14 cellular contexts compared by ENCODE assay signal in the genomic region with DNA sequence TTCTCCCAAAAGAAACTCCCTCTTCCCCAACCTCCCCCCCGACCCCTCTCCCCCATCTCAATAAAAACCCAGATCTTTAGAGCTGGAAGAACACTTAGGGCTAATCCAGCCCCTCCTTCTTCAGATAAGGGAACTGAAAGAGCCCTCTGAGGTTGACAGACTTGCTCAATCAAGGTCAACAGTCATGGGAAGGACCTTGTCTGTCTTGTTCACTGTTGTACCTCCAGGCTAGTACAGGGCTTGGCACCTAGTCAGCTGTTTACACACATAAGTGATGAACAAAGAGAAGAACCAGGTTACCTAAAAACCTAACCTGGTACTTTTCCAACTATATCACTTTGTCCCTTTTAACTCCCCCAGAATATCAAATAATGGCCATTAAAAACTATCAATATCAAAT. TPM values are rescaled to one million over a fixed set of nuclear protein-coding genes. Genes with fewer than 3 reads are reported as not detected.
A peak's percentile ranks its signal among the peaks of the same experiment; 100 is the strongest.
DNase-seq lines count a peak whose midpoint lies in the region; ATAC-seq and TF ChIP-seq lines count a peak whose summit lies in the region.
"Had no signal": no experiment of that assay in that cellular context is flagged by ENCODE, and none has a peak within 500 bp of the region (broad histone marks: within the 10 kb centered on the region; RNA-seq: fewer than 3 reads in every experiment).

No MANE protein-coding gene starts in this region.

- peaks cover 66% of the 10 kb centered on the region for H3K4me1 Mint-ChIP-seq in activated naive CD4-positive, alpha-beta T cell treated with anti-CD3 and anti-CD28 coated beads, Interleukin-2, amount 50 U/mL, for 24 hours
- H3K4me1 Mint-ChIP-seq in activated naive CD4-positive, alpha-beta T cell treated with anti-CD3 and anti-CD28 coated beads, Interleukin-2, amount 10 ng/mL, durations not matched to agents 7 days and 5 days = peaks cover 57% of the 10 kb centered on the region
- peaks cover 57% of the 10 kb centered on the region for H3K4me1 Mint-ChIP-seq in activated T-helper 1 cell treated with anti-CD3 and anti-CD28 coated beads, Interleukin-12 subunit alpha, Interleukin-12 subunit beta, Interleukin-2, Interleukin-4 antibody, amounts not matched to agents 30 ng/mL and 10 ng/mL and 1 ng/mL, durations not matched to agents 14 hours and 24 hours and 36 hours (ENCODE audit: low read depth)
- H3K4me1 Mint-ChIP-seq in Caco-2 (ENCODE audit: low read depth, unreplicated experiment) = peaks cover 7% of the 10 kb centered on the region

- H3K4me3 Mint-ChIP-seq in activated naive CD4-positive, alpha-beta T cell treated with anti-CD3 and anti-CD28 coated beads, Interleukin-2, amount 50 U/mL, for 24 hours = peak overlapping the region; percentile 98
- H3K4me3 Mint-ChIP-seq in activated naive CD4-positive, alpha-beta T cell treated with anti-CD3 and anti-CD28 coated beads, Interleukin-2, amount 10 ng/mL, durations not matched to agents 7 days and 5 days = no peak overlapping the region
- peak overlapping the region; percentile 98 for H3K4me3 Mint-ChIP-seq in activated T-helper 1 cell treated with anti-CD3 and anti-CD28 coated beads, Interleukin-12 subunit alpha, Interleukin-12 subunit beta, Interleukin-2, Interleukin-4 antibody, amounts not matched to agents 30 ng/mL and 10 ng/mL and 1 ng/mL, durations not matched to agents 14 hours and 24 hours and 36 hours
- no peak overlapping the region for H3K4me3 Mint-ChIP-seq in Caco-2 (ENCODE audit: unreplicated experiment)

- no peaks in the 10 kb centered on the region for H4K20me1 ChIP-seq in SK-N-SH (ENCODE audit: insufficient read depth)

- H3K4me1 ChIP-seq in upper lobe of right lung (peaks cover 12% of the 10 kb centered on the region), SK-N-SH (ENCODE audit: control insufficient read depth in 1 of 2, insufficient read depth in 2 of 2, low read depth in 1 of 2, low read length in 1 of 2) (peaks cover 0 to 8% of the 10 kb centered on the region in 2 experiments; a peak in 1 of 4 replicates), Caco-2 (peaks cover 4% of the 10 kb centered on the region; the same call in 1 of the 2 replicates)

- no peaks in the 10 kb centered on the region for H3K9me3 ChIP-seq in upper lobe of right lung
- no peaks in the 10 kb centered on the region for H3K9me3 ChIP-seq in SK-N-SH
- H3K9me3 ChIP-seq in Caco-2 = no peaks in the 10 kb centered on the region
- H3K9me3 ChIP-seq: thyroid gland had no signal

- WGBS in SK-N-SH (ENCODE audit: low lambda C conversion rate) = 57% methylated on average over 1 of the region's 1 CpG

- H3K36me3 ChIP-seq in upper lobe of right lung (no peaks in the 10 kb centered on the region), SK-N-SH (replicated peaks in 1 of 2; ENCODE audit: control insufficient read depth in 1 of 2, insufficient read depth in 2 of 2, low read length in 1 of 2) (no peaks in the 10 kb centered on the region), Caco-2 (ENCODE audit: control insufficient read depth, insufficient read depth, low read length) (no peaks in the 10 kb centered on the region)
- H3K36me3 ChIP-seq: thyroid gland had no signal

- H3K4me3 ChIP-seq in upper lobe of right lung (peak overlapping the region; percentile 89), SK-N-SH (ENCODE audit: low read depth in 2 of 2, low read length in 1 of 2) (no peak overlapping the region), Caco-2 (ENCODE audit: low read depth, low read length) (no peak overlapping the region)
- H3K4me3 ChIP-seq: thyroid gland had no signal

- H3F3A ChIP-seq in SK-N-SH (replicated peaks; ENCODE audit: insufficient read depth) = peaks cover 4% of the 10 kb centered on the region

- peak overlapping the region; percentile 95 for H3K27ac Mint-ChIP-seq in activated naive CD4-positive, alpha-beta T cell treated with anti-CD3 and anti-CD28 coated beads, Interleukin-2, amount 50 U/mL, for 24 hours
- no peak overlapping the region for H3K27ac Mint-ChIP-seq in activated naive CD4-positive, alpha-beta T cell treated with anti-CD3 and anti-CD28 coated beads, Interleukin-2, amount 10 ng/mL, durations not matched to agents 7 days and 5 days
- H3K27ac Mint-ChIP-seq in activated T-helper 1 cell treated with anti-CD3 and anti-CD28 coated beads, Interleukin-12 subunit alpha, Interleukin-12 subunit beta, Interleukin-2, Interleukin-4 antibody, amounts not matched to agents 30 ng/mL and 10 ng/mL and 1 ng/mL, durations not matched to agents 14 hours and 24 hours and 36 hours = no peak overlapping the region
- H3K27ac Mint-ChIP-seq in Caco-2 (ENCODE audit: unreplicated experiment) = no peak overlapping the region

- no peak for DNase-seq in activated naive CD4-positive, alpha-beta T cell treated with anti-CD3 and anti-CD28 coated beads, Interleukin-2, amount 10 ng/mL, durations not matched to agents 7 days and 5 days
- DNase-seq in activated T-helper 1 cell treated with anti-CD3 and anti-CD28 coated beads, Interleukin-12 subunit alpha, Interleukin-12 subunit beta, Interleukin-2, Interleukin-4 antibody, amounts not matched to agents 30 ng/mL and 10 ng/mL and 1 ng/mL, durations not matched to agents 14 hours and 24 hours and 36 hours (ENCODE audit: low spot score) = no peak
- DNase-seq in upper lobe of right lung (no peak), SK-N-SH (no peak), Caco-2 (no peak)
- no peak for DNase-seq in stimulated activated naive CD4-positive, alpha-beta T cell treated with Interleukin-2 at 50 U/mL for 16 hours (lab: John Stamatoyannopoulos, UW)
- DNase-seq: cortex of kidney; NCI-H2029; Right ventricle myocardium superior; stimulated activated CD4-positive, alpha-beta T cell treated with anti-CD3 and anti-CD28 coated beads, Interleukin-1b, Interleukin-23, amount 100 ng/mL, for 48 hours; thyroid gland had no signal

- CTCF ChIA-PET in activated naive CD4-positive, alpha-beta T cell treated with anti-CD3 and anti-CD28 coated beads, Interleukin-2, amount 10 ng/mL, durations not matched to agents 7 days and 5 days (lab: Charles Lee) = interaction anchor here (2.7 kb wide), 1 partner anchor 11 kb away, joined by 9 read pairs; no protein-coding TSS in a partner anchor
- CTCF ChIA-PET in SK-N-SH (lab: Yijun Ruan, JAX) (interaction anchor here (1.4 kb wide), 1 partner anchor 248 kb away, joined by 4 read pairs; a partner anchor contains a TSS), Caco-2 (lab: Charles Lee) (no interaction called here)

- no peaks in the 10 kb centered on the region for H3K27me3 Mint-ChIP-seq in activated naive CD4-positive, alpha-beta T cell treated with anti-CD3 and anti-CD28 coated beads, Interleukin-2, amount 50 U/mL, for 24 hours
- no peaks in the 10 kb centered on the region for H3K27me3 Mint-ChIP-seq in activated naive CD4-positive, alpha-beta T cell treated with anti-CD3 and anti-CD28 coated beads, Interleukin-2, amount 10 ng/mL, durations not matched to agents 7 days and 5 days
- H3K27me3 Mint-ChIP-seq in activated T-helper 1 cell treated with anti-CD3 and anti-CD28 coated beads, Interleukin-12 subunit alpha, Interleukin-12 subunit beta, Interleukin-2, Interleukin-4 antibody, amounts not matched to agents 30 ng/mL and 10 ng/mL and 1 ng/mL, durations not matched to agents 14 hours and 24 hours and 36 hours (ENCODE audit: insufficient read depth) = no peaks in the 10 kb centered on the region
- no peaks in the 10 kb centered on the region for H3K27me3 Mint-ChIP-seq in Caco-2 (ENCODE audit: insufficient read depth, unreplicated experiment)

- H3K9ac ChIP-seq in SK-N-SH = no peak overlapping the region

- POLR2A ChIA-PET in SK-N-SH (lab: Yijun Ruan, JAX) (no interaction called here), Caco-2 (lab: Charles Lee) (no interaction called here)

- H2AFZ ChIP-seq in SK-N-SH (ENCODE audit: low read depth) = no peak overlapping the region

- no peak overlapping the region for H3K4me2 ChIP-seq in SK-N-SH

- no TSS peak for BruUV-seq in Caco-2 (replicated peaks; lab: Mats Ljungman, UMichigan)

- H3K9me3 Mint-ChIP-seq in activated naive CD4-positive, alpha-beta T cell treated with anti-CD3 and anti-CD28 coated beads, Interleukin-2, amount 50 U/mL, for 24 hours = peaks cover 4% of the 10 kb centered on the region
- no peaks in the 10 kb centered on the region for H3K9me3 Mint-ChIP-seq in activated naive CD4-positive, alpha-beta T cell treated with anti-CD3 and anti-CD28 coated beads, Interleukin-2, amount 10 ng/mL, durations not matched to agents 7 days and 5 days
- no peaks in the 10 kb centered on the region for H3K9me3 Mint-ChIP-seq in activated T-helper 1 cell treated with anti-CD3 and anti-CD28 coated beads, Interleukin-12 subunit alpha, Interleukin-12 subunit beta, Interleukin-2, Interleukin-4 antibody, amounts not matched to agents 30 ng/mL and 10 ng/mL and 1 ng/mL, durations not matched to agents 14 hours and 24 hours and 36 hours
- no peaks in the 10 kb centered on the region for H3K9me3 Mint-ChIP-seq in Caco-2 (ENCODE audit: unreplicated experiment)

- no peak for TF ChIP-seq EP300 in SK-N-SH (IDR thresholded peaks at IDR 0.05; ENCODE audit: borderline replicate concordance in 1 of 2, low read depth in 1 of 2, low read length in 1 of 2)

- intact Hi-C loops in activated T-helper 1 cell treated with anti-CD3 and anti-CD28 coated beads, Interleukin-12 subunit alpha, Interleukin-12 subunit beta, Interleukin-2, Interleukin-4 antibody, amounts not matched to agents 30 ng/mL and 10 ng/mL and 1 ng/mL, durations not matched to agents 14 hours and 24 hours and 36 hours (cut with micrococcal nuclease) = no loop called here
- intact Hi-C loops in upper lobe of right lung (cut with DNase I) = no loop called here
- intact Hi-C loops in Caco-2 (cut with micrococcal nuclease; ENCODE audit: unreplicated experiment) = no loop called here

- peak; percentile 23 for ATAC-seq in HG02798 (IDR thresholded peaks at IDR 0.05; ENCODE audit: poor library complexity, unreplicated experiment)
- peak; percentile 3 for ATAC-seq in upper lobe of right lung

- TF ChIP-seq RAD21 in SK-N-SH (IDR thresholded peaks at IDR 0.05; ENCODE audit: low read length) = no peak

- H3K9me2 ChIP-seq in SK-N-SH = no peaks in the 10 kb centered on the region

- no peaks in the 10 kb centered on the region for H3K27me3 ChIP-seq in upper lobe of right lung
- H3K27me3 ChIP-seq in SK-N-SH (ENCODE audit: insufficient read depth) = no peaks in the 10 kb centered on the region
- H3K27me3 ChIP-seq in Caco-2 (replicated peaks; ENCODE audit: control insufficient read depth, insufficient read depth, low read length) = no peaks in the 10 kb centered on the region
- H3K27me3 ChIP-seq: thyroid gland had no signal

- no peaks in the 10 kb centered on the region for H3K79me2 ChIP-seq in SK-N-SH (ENCODE audit: insufficient read depth)

- H3K27ac ChIP-seq in upper lobe of right lung (peak overlapping the region; percentile 82), SK-N-SH (ENCODE audit: low read depth in 2 of 2, low read length in 1 of 2) (no peak overlapping the region)
- H3K27ac ChIP-seq: C4-2B, thyroid gland had no signal

- TF ChIP-seq CTCF in upper lobe of right lung (IDR thresholded peaks at IDR 0.05) (no peak), SK-N-SH (IDR thresholded peaks at IDR 0.05) (no peak), Caco-2 (IDR thresholded peaks at IDR 0.05; ENCODE audit: insufficient read depth in 1 of 2, low read depth in 1 of 2, low read length in 1 of 2, severe bottlenecking in 1 of 2, unreplicated experiment in 1 of 2) (no peak)

- peaks cover 9% of the 10 kb centered on the region for H3K36me3 Mint-ChIP-seq in activated naive CD4-positive, alpha-beta T cell treated with anti-CD3 and anti-CD28 coated beads, Interleukin-2, amount 50 U/mL, for 24 hours
- H3K36me3 Mint-ChIP-seq in activated naive CD4-positive, alpha-beta T cell treated with anti-CD3 and anti-CD28 coated beads, Interleukin-2, amount 10 ng/mL, durations not matched to agents 7 days and 5 days = peaks cover 25% of the 10 kb centered on the region
- H3K36me3 Mint-ChIP-seq in activated T-helper 1 cell treated with anti-CD3 and anti-CD28 coated beads, Interleukin-12 subunit alpha, Interleukin-12 subunit beta, Interleukin-2, Interleukin-4 antibody, amounts not matched to agents 30 ng/mL and 10 ng/mL and 1 ng/mL, durations not matched to agents 14 hours and 24 hours and 36 hours (ENCODE audit: low read depth) = peaks cover 23% of the 10 kb centered on the region
- peaks cover 12% of the 10 kb centered on the region for H3K36me3 Mint-ChIP-seq in Caco-2 (ENCODE audit: insufficient read depth, unreplicated experiment)

RNA-seq across cellular contexts. Expression of a gene that starts 2.4 kb away (rescaled TPM):
- 23.8 and 26.1 TPM in 2 replicates for total RNA-seq in activated T-helper 1 cell treated with anti-CD3 and anti-CD28 coated beads, Interleukin-12 subunit alpha, Interleukin-12 subunit beta, Interleukin-2, Interleukin-4 antibody, amounts not matched to agents 30 ng/mL and 10 ng/mL and 1 ng/mL, durations not matched to agents 14 hours and 24 hours and 36 hours
- total RNA-seq in upper lobe of right lung (46.9 TPM), Caco-2 (2022) (6.9 and 7.6 TPM in 2 replicates)
- 0.54 and 0.78 TPM in 2 replicates for polyA plus RNA-seq in SK-N-SH (2012; rRNA removed)
- 0.47 and 0.51 TPM in 2 replicates for polyA plus RNA-seq in SK-N-SH (2012; cell fraction: cytosol; rRNA removed)
- polyA plus RNA-seq in SK-N-SH (2012; cell fraction: nucleus; rRNA removed) = 1.3 and 2.6 TPM in 2 replicates

Comparison
In these comparisons a context has a peak if more than half of its experiments do, and no peak if none do; other contexts are left out.
1. H3K4me3 Mint-ChIP-seq: peak in activated naive CD4-positive, alpha-beta T cell treated with anti-CD3 and anti-CD28 coated beads, Interleukin-2, amount 50 U/mL, for 24 hours (single experiment) and activated T-helper 1 cell treated with anti-CD3 and anti-CD28 coated beads, Interleukin-12 subunit alpha, Interleukin-12 subunit beta, Interleukin-2, Interleukin-4 antibody, amounts not matched to agents 30 ng/mL and 10 ng/mL and 1 ng/mL, durations not matched to agents 14 hours and 24 hours and 36 hours (single experiment); none in activated naive CD4-positive, alpha-beta T cell treated with anti-CD3 and anti-CD28 coated beads, Interleukin-2, amount 10 ng/mL, durations not matched to agents 7 days and 5 days (single experiment) and Caco-2 (single experiment).